19 cellular contexts compared by ENCODE assay signal in the genomic region with DNA sequence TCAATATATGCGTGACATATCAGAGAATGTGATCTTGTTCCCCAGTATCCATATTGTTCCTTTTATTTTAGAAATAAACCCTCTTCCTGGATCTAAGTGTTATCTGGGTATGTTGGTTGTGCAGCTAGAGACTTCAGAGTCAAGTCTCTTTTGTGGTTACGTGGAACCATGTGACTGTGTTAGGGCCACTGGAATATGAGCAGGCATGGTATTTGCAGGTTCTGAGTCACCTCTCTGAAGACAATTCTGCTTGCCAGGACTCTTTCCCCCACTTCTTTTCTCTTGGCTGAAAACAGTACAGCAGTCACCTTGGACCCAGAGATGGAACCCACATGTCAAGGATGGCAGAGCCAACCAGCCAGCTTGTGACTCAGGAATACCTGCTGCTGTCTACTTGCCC. TPM values are rescaled to one million over a fixed set of nuclear protein-coding genes. Genes with fewer than 3 reads are reported as not detected.
"Had no signal": no experiment of that assay in that cellular context is flagged by ENCODE, and none has a peak within 500 bp of the region (broad histone marks: within the 10 kb centered on the region; RNA-seq: fewer than 3 reads in every experiment).

No MANE protein-coding gene starts in this region.

- H3K9me3 Mint-ChIP-seq: activated CD4-positive, alpha-beta T cell treated with anti-CD3 and anti-CD28 coated beads, Interleukin-2, amount 10 ng/mL, durations not matched to agents 24 days and 14 days; endodermal cell; immature natural killer cell; memory B cell; nephron had no signal

- H3K4me1 ChIP-seq: body of pancreas, esophagus squamous epithelium, psoas muscle, sigmoid colon, testis had no signal

- H3K9me3 ChIP-seq: body of pancreas, esophagus squamous epithelium, psoas muscle, sigmoid colon, testis had no signal

- H3K27ac Mint-ChIP-seq: activated CD4-positive, alpha-beta T cell treated with anti-CD3 and anti-CD28 coated beads, Interleukin-2, amount 10 ng/mL, durations not matched to agents 24 days and 14 days; endodermal cell; immature natural killer cell; memory B cell; nephron had no signal

- H3K27me3 Mint-ChIP-seq: activated CD4-positive, alpha-beta T cell treated with anti-CD3 and anti-CD28 coated beads, Interleukin-2, amount 10 ng/mL, durations not matched to agents 24 days and 14 days had no signal

- H3K4me3 ChIP-seq: body of pancreas, esophagus squamous epithelium, psoas muscle, sigmoid colon, testis had no signal

- H3K36me3 Mint-ChIP-seq: immature natural killer cell, memory B cell had no signal

- H3K27me3 ChIP-seq: body of pancreas, esophagus squamous epithelium, sigmoid colon, testis had no signal

- DNase-seq: activated CD4-positive, alpha-beta T cell treated with anti-CD3 and anti-CD28 coated beads, Interleukin-2, amount 10 ng/mL, durations not matched to agents 24 days and 14 days; activated CD8-positive, alpha-beta memory T cell treated with anti-CD3 and anti-CD28 coated beads for 24 hours; activated naive CD4-positive, alpha-beta T cell treated with Interleukin-2 at 50 U/mL for 16 hours; body of pancreas; endodermal cell; esophagus squamous epithelium; foreskin fibroblast; immature natural killer cell; left cardiac atrium; psoas muscle; sigmoid colon; stimulated activated CD4-positive, alpha-beta T cell treated with anti-CD3 and anti-CD28 coated beads, Interleukin-12 subunit alpha, Interleukin-12 subunit beta, amount 100 ng/mL, for 4 hours; stimulated activated naive CD8-positive, alpha-beta T cell treated with anti-CD3 and anti-CD28 coated beads, Interleukin-15, Interleukin-2, amounts not matched to agents 100 U/mL and 50 U/mL, for 24 hours; T-helper 1 cell; testis had no signal

- H3K36me3 ChIP-seq: esophagus squamous epithelium, sigmoid colon had no signal

- H3K4me1 Mint-ChIP-seq: activated CD4-positive, alpha-beta T cell treated with anti-CD3 and anti-CD28 coated beads, Interleukin-2, amount 10 ng/mL, durations not matched to agents 24 days and 14 days; immature natural killer cell; memory B cell; nephron had no signal

- H3K27ac ChIP-seq: body of pancreas, esophagus squamous epithelium, psoas muscle, sigmoid colon, testis had no signal

- H3K4me3 Mint-ChIP-seq: activated CD4-positive, alpha-beta T cell treated with anti-CD3 and anti-CD28 coated beads, Interleukin-2, amount 10 ng/mL, durations not matched to agents 24 days and 14 days; endodermal cell; immature natural killer cell; memory B cell; nephron had no signal

RNA-seq across cellular contexts. Expression of a gene that starts 59.7 kb away (rescaled TPM):
- total RNA-seq: activated CD4-positive, alpha-beta T cell treated with anti-CD3 and anti-CD28 coated beads, Interleukin-2, amount 10 ng/mL, durations not matched to agents 24 days and 14 days; chondrocyte; osteoblast had no signal
- polyA plus RNA-seq: immature natural killer cell had no signal
